ENCODE assay signal across 15 cellular contexts in the genomic region with DNA sequence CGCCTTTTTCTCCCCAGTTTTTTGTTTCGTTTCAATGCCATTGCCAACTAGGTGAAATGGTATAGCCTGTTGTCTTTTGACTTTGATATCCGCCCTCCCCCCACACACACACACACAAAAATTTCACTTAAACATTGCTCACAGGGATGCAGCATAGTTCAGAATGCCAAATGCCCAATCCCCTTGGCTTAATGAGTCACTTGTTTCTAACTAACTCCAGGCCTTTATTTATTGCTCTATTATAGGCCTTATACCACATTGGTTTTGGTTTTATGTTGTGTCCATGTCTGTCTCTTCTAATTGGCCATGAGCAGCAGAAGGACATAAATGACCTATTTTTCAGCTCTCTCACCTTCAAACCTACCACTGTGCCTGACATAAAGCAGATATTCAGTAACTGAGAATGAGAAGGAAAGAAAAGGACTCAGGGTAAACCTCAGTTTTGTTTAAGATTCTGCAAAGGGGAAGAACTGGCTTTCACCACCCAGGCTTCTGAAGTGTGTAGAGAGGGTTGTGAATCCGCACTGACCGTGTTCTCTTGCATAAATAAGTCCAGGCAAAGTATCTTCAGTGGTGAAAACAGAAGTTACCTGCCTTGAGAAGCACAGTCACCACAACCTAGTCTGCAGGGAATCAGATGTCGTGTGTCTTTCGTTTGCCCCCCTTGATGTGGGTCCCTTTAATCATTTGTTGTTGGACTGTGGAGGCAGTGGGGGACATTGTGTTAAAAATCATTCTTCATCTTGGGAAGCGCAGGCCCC.
DNase-seq lines count a peak whose midpoint lies in the region; ATAC-seq and TF ChIP-seq lines count a peak whose summit lies in the region.
"Had no signal": no experiment of that assay in that cellular context is flagged by ENCODE, and none has a peak within 500 bp of the region (broad histone marks: within the 10 kb centered on the region; RNA-seq: fewer than 3 reads in every experiment).

No MANE protein-coding gene starts in this region.

- no peaks in the 10 kb centered on the region for H3K27me3 ChIP-seq in CD4-positive, alpha-beta memory T cell (ENCODE audit: insufficient read depth, low read length)
- H3K27me3 ChIP-seq in foreskin keratinocyte, result no peaks in the 10 kb centered on the region
- H3K27me3 ChIP-seq: brain microvascular endothelial cell, esophagus muscularis mucosa had no signal

- CTCF ChIA-PET in CD4-positive, alpha-beta memory T cell (lab: Charles Lee; ENCODE audit: partially characterized antibody), result no interaction called here

- intact Hi-C loops in CD4-positive, alpha-beta memory T cell (cut with micrococcal nuclease), result no loop called here

- no peaks in the 10 kb centered on the region for H3K36me3 Mint-ChIP-seq in CD4-positive, alpha-beta memory T cell
- no peaks in the 10 kb centered on the region for H3K36me3 Mint-ChIP-seq in activated T-helper 17 cell treated with anti-CD3 and anti-CD28 coated beads, Interleukin-2, amount 50 U/mL, for 72 hours (ENCODE audit: low read depth)
- peaks cover 9% of the 10 kb centered on the region for H3K36me3 Mint-ChIP-seq in neural crest cell (ENCODE audit: low read depth)

- H3K9me3 ChIP-seq in CD4-positive, alpha-beta memory T cell (ENCODE audit: control insufficient read depth in 1 of 2, low read length in 2 of 2), result no peaks in the 10 kb centered on the region
- H3K9me3 ChIP-seq: esophagus muscularis mucosa had no signal

- no peak overlapping the region for H3K27ac ChIP-seq in CD4-positive, alpha-beta memory T cell (ENCODE audit: low read depth, low read length)
- no peak overlapping the region for H3K27ac ChIP-seq in foreskin keratinocyte
- H3K27ac ChIP-seq: brain microvascular endothelial cell, esophagus muscularis mucosa had no signal

- DNase-seq in CD4-positive, alpha-beta memory T cell, result no peak
- no peak for DNase-seq in neural crest cell (ENCODE audit: low read depth, low spot score)
- DNase-seq in NCI-H2107 (lab: John Stamatoyannopoulos, UW), result no peak
- DNase-seq in foreskin keratinocyte, result no peak
- no peak for DNase-seq in SHP77 (lab: John Stamatoyannopoulos, UW)
- DNase-seq: brain microvascular endothelial cell; DMS 273 treated with DMSO at 0.1 percent for 48 hours; dorsolateral prefrontal cortex; NCI-H2081 treated with DMSO at 0.1 percent for 48 hours; NCI-H69; stimulated activated CD4-positive, alpha-beta T cell treated with anti-CD3 and anti-CD28 coated beads, Interleukin-15, amount 100 ng/mL, for 24 hours; substantia nigra had no signal

- no peaks in the 10 kb centered on the region for H3K9me3 Mint-ChIP-seq in CD4-positive, alpha-beta memory T cell
- peaks cover 4% of the 10 kb centered on the region for H3K9me3 Mint-ChIP-seq in activated T-helper 17 cell treated with anti-CD3 and anti-CD28 coated beads, Interleukin-2, amount 50 U/mL, for 72 hours
- H3K9me3 Mint-ChIP-seq in neural crest cell, result no peaks in the 10 kb centered on the region

- peaks cover 68 to 92% (median 83%) of the 10 kb centered on the region in 4 donors for H3K4me1 Mint-ChIP-seq in CD4-positive, alpha-beta memory T cell
- H3K4me1 Mint-ChIP-seq in activated T-helper 17 cell treated with anti-CD3 and anti-CD28 coated beads, Interleukin-2, amount 50 U/mL, for 72 hours, result peaks cover 52% of the 10 kb centered on the region
- H3K4me1 Mint-ChIP-seq in neural crest cell, result peaks cover 63% of the 10 kb centered on the region

- no peaks in the 10 kb centered on the region for H3K27me3 Mint-ChIP-seq in CD4-positive, alpha-beta memory T cell
- H3K27me3 Mint-ChIP-seq in activated T-helper 17 cell treated with anti-CD3 and anti-CD28 coated beads, Interleukin-2, amount 50 U/mL, for 72 hours, result no peaks in the 10 kb centered on the region
- no peaks in the 10 kb centered on the region for H3K27me3 Mint-ChIP-seq in neural crest cell (ENCODE audit: low read depth)

- peak overlapping the region in 6 of 7 donors; percentile 4 to 80 (median 50) for H3K27ac Mint-ChIP-seq in CD4-positive, alpha-beta memory T cell
- peak overlapping the region; percentile 25 for H3K27ac Mint-ChIP-seq in activated T-helper 17 cell treated with anti-CD3 and anti-CD28 coated beads, Interleukin-2, amount 50 U/mL, for 72 hours
- peak overlapping the region; percentile 39 for H3K27ac Mint-ChIP-seq in neural crest cell (ENCODE audit: unreplicated experiment)

- no peak overlapping the region for H3K4me3 ChIP-seq in CD4-positive, alpha-beta memory T cell (ENCODE audit: low read length in 2 of 2)
- H3K4me3 ChIP-seq: dorsolateral prefrontal cortex, esophagus muscularis mucosa had no signal

- ATAC-seq in GM21390 (IDR thresholded peaks at IDR 0.05; ENCODE audit: unreplicated experiment) (peak; percentile 49), foreskin keratinocyte (no peak)
- ATAC-seq in activated T-helper 17 cell treated with anti-CD3 and anti-CD28 coated beads, Interleukin-2, amount 50 U/mL, for 72 hours (replicated peaks), result peak; percentile 16

- POLR2A ChIA-PET in CD4-positive, alpha-beta memory T cell (lab: Charles Lee; ENCODE audit: partially characterized antibody), result interaction anchor here (4.8 to 5.0 kb wide), 2 partner anchors 7 to 12 kb away, joined by 43 to 98 read pairs; no protein-coding TSS in a partner anchor

- TF ChIP-seq CTCF in neural crest cell (conservative IDR thresholded peaks at IDR 0.05) (no peak), foreskin keratinocyte (conservative IDR thresholded peaks at IDR 0.05) (no peak)

- H3K36me3 ChIP-seq in CD4-positive, alpha-beta memory T cell (ENCODE audit: insufficient read depth, low read length), result no peaks in the 10 kb centered on the region
- H3K36me3 ChIP-seq: brain microvascular endothelial cell, esophagus muscularis mucosa had no signal

- H3K4me3 Mint-ChIP-seq in CD4-positive, alpha-beta memory T cell, result peak overlapping the region in 1 of 8 donors; percentile 43
- H3K4me3 Mint-ChIP-seq in activated T-helper 17 cell treated with anti-CD3 and anti-CD28 coated beads, Interleukin-2, amount 50 U/mL, for 72 hours, result peak overlapping the region; percentile 53
- H3K4me3 Mint-ChIP-seq in neural crest cell, result no peak overlapping the region

- peaks cover 96% of the 10 kb centered on the region for H3K4me1 ChIP-seq in CD4-positive, alpha-beta memory T cell (ENCODE audit: insufficient read depth, low read length)
- no peaks in the 10 kb centered on the region for H3K4me1 ChIP-seq in foreskin keratinocyte
